9 cellular contexts compared by ENCODE assay signal in the genomic region with DNA sequence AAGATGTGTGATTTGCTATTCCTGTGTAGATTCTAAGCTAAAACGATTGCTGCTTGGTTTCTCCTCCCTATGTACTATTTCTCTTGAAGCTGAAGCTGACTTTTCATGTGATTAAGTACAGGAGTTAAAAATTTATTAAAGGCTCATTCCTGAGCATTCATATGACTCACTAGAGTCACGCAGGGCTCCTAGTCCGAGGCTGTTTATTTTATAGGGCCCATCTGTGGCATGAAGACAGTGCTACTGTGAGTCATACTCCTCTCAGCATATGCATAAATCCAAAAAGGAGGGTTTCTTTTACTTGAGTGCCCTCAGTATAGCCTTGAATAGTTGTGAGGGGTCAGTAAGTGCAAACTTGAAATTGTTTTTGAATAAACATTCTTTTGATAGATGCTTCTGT.
DNase-seq lines count a peak whose midpoint lies in the region; TF ChIP-seq lines count a peak whose summit lies in the region.
"Had no signal": no experiment of that assay in that cellular context is flagged by ENCODE, and none has a peak within 500 bp of the region (broad histone marks: within the 10 kb centered on the region; RNA-seq: fewer than 3 reads in every experiment).

No MANE protein-coding gene starts in this region.

- H3K27ac Mint-ChIP-seq in immature natural killer cell, result peak overlapping the region in 2 of 6 donors; percentile 84 to 96
- peak overlapping the region in 3 of 8 donors; percentile 13 to 48 (median 13) for H3K27ac Mint-ChIP-seq in CD8-positive, alpha-beta memory T cell

- H3K27ac ChIP-seq in CD8-positive, alpha-beta memory T cell (ENCODE audit: low read depth, low read length), result no peak overlapping the region
- H3K27ac ChIP-seq: neutrophil had no signal

- H3K4me3 ChIP-seq in HFF-Myc (replicated peaks; ENCODE audit: low read depth, low read length) (no peak overlapping the region), adipocyte (ENCODE audit: low read length) (peak overlapping the region; percentile 75)
- no peak overlapping the region for H3K4me3 ChIP-seq in CD8-positive, alpha-beta memory T cell (ENCODE audit: low read length)

- no peaks in the 10 kb centered on the region for H3K27me3 Mint-ChIP-seq in immature natural killer cell (ENCODE audit: low read depth in 3 of 3)
- no peaks in the 10 kb centered on the region for H3K27me3 Mint-ChIP-seq in CD8-positive, alpha-beta memory T cell

- TF ChIP-seq CTCF in HFF-Myc (IDR thresholded peaks at IDR 0.05; ENCODE audit: low read depth, low read length, missing control alignments), result no peak

- peak; percentile 88 for DNase-seq in HFF-Myc (ENCODE audit: extremely low read depth, low read depth)
- peak; percentile 80 for DNase-seq in adipocyte (ENCODE audit: low read depth)
- DNase-seq in glomerular visceral epithelial cell (ENCODE audit: extremely low spot score), result peak; percentile 92
- DNase-seq in stromal cell of bone marrow (ENCODE audit: low read depth), result peak; percentile 68
- DNase-seq in immature natural killer cell, result no peak
- no peak for DNase-seq in NCI-H1105 (lab: John Stamatoyannopoulos, UW)
- no peak for DNase-seq in CD8-positive, alpha-beta memory T cell
- DNase-seq: NCI-H187 had no signal

- H3K9ac ChIP-seq in adipocyte (ENCODE audit: low read length), result peak overlapping the region; percentile 77

- peaks cover 15% of the 10 kb centered on the region for H3K36me3 ChIP-seq in adipocyte (ENCODE audit: control insufficient read depth, insufficient read depth, low read length, severe bottlenecking)
- H3K36me3 ChIP-seq in CD8-positive, alpha-beta memory T cell (ENCODE audit: insufficient read depth, low read length), result no peaks in the 10 kb centered on the region
- H3K36me3 ChIP-seq: neutrophil had no signal

- H3K4me1 ChIP-seq in adipocyte (ENCODE audit: control insufficient read depth, insufficient read depth, low read length), result peaks cover 23% of the 10 kb centered on the region
- H3K4me1 ChIP-seq in CD8-positive, alpha-beta memory T cell (ENCODE audit: insufficient read depth, low read length), result peaks cover 6% of the 10 kb centered on the region

- peak overlapping the region in 1 of 5 donors; percentile 94 for H3K4me3 Mint-ChIP-seq in immature natural killer cell
- H3K4me3 Mint-ChIP-seq in CD8-positive, alpha-beta memory T cell, result peak overlapping the region in 1 of 7 donors; percentile 5

- peaks cover 5 to 15% of the 10 kb centered on the region in 2 donors for H3K4me1 Mint-ChIP-seq in immature natural killer cell
- peaks cover 3 to 14% (median 10%) of the 10 kb centered on the region in 3 donors for H3K4me1 Mint-ChIP-seq in CD8-positive, alpha-beta memory T cell

- peaks cover 0 to 15% (median 0%) of the 10 kb centered on the region in 6 donors for H3K9me3 Mint-ChIP-seq in immature natural killer cell
- H3K9me3 Mint-ChIP-seq in CD8-positive, alpha-beta memory T cell, result peaks cover 0 to 10% (median 2%) of the 10 kb centered on the region in 5 donors

- POLR2A ChIA-PET in CD8-positive, alpha-beta memory T cell (lab: Charles Lee), result no interaction called here

- H3K9me3 ChIP-seq in adipocyte (ENCODE audit: control insufficient read depth, low read length), result no peaks in the 10 kb centered on the region
- H3K9me3 ChIP-seq in CD8-positive, alpha-beta memory T cell (ENCODE audit: low read length), result no peaks in the 10 kb centered on the region
- H3K9me3 ChIP-seq: neutrophil had no signal

- H3K27me3 ChIP-seq in adipocyte (replicated peaks; ENCODE audit: control insufficient read depth, insufficient read depth, low read length), result no peaks in the 10 kb centered on the region
- no peaks in the 10 kb centered on the region for H3K27me3 ChIP-seq in CD8-positive, alpha-beta memory T cell (ENCODE audit: insufficient read depth, low read length, poor library complexity, severe bottlenecking)
- H3K27me3 ChIP-seq: neutrophil had no signal

- peaks cover 0 to 3% (median 0%) of the 10 kb centered on the region in 3 donors for H3K36me3 Mint-ChIP-seq in immature natural killer cell
- H3K36me3 Mint-ChIP-seq in CD8-positive, alpha-beta memory T cell, result no peaks in the 10 kb centered on the region

- CTCF ChIA-PET in CD8-positive, alpha-beta memory T cell (lab: Charles Lee), result no interaction called here

Comparison
In these comparisons a context has a peak if more than half of its experiments do, and no peak if none do; other contexts are left out.
1. DNase-seq: peak in HFF-Myc (single experiment), adipocyte (single experiment), glomerular visceral epithelial cell (single experiment) and stromal cell of bone marrow (single experiment); none in immature natural killer cell (0 of 3), NCI-H1105 (single experiment) and CD8-positive, alpha-beta memory T cell (0 of 5).